Comparison of ENCODE assay signal across 2 cellular contexts in the genomic region with DNA sequence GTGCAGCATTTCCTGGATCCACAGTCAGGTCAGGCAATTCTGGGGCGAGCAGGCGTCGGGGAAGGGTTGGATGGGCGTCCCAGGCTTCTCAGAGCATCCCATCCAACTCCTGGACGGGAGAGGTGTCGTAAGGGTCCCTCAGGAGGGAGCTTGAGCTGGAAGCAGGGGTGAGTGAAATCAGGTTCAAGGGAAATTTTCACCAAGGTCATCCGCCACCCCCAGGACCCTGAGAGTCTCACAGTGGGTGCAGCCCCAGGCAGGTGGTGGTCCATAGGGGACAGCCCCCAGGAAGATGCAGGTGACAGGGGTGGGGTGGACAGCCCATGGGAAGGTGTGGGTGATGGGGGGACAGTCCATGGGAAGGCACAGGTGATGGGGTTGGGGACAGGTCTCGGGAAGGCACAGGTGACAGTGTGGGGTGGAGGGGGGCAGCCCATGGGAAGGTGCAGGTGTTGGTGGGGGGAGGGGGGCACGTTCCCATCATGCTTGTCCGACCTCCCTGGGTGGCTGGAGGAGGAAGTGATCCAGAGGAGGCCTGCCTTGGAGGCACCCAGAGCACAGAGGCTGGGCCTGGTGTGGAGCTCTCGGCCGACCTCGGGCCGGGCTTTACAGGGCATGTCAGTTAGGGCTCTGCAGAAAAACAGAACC.
A peak's percentile ranks its signal among the peaks of the same experiment; 100 is the strongest.
TF ChIP-seq lines count a peak whose summit lies in the region.

No MANE protein-coding gene starts in this region.

TF ChIP-seq in GM12891, 5 proteins besides CTCF, POLR2A, EP300 and RAD21 (continued from another document):
- TF ChIP-seq TAF1 (IDR thresholded peaks at IDR 0.05; ENCODE audit: low read depth, low read length) (no peak), POLR2AphosphoS5 (IDR thresholded peaks at IDR 0.05; ENCODE audit: low read depth, low read length) (0 out of 2 replicates have a peak, but pooled peaks have one; percentile 50)
TF ChIP-seq in GM12891: peak in this region for 1.

TF ChIP-seq in GM12878, 131 proteins besides CTCF, POLR2A, EP300 and RAD21 (continued from another document):
- TF ChIP-seq TCF3 (IDR thresholded peaks at IDR 0.05; ENCODE audit: borderline replicate concordance, insufficient read depth, low read depth, low read length) (no peak), SMAD5 (IDR thresholded peaks at IDR 0.05; ENCODE audit: low read depth) (no peak), NBN (IDR thresholded peaks at IDR 0.05) (no peak), PAX5 (IDR thresholded peaks at IDR 0.05; ENCODE audit: borderline replicate concordance, low read depth, low read length) (no peak), JUNB (IDR thresholded peaks at IDR 0.05) (no peak), WRNIP1 (IDR thresholded peaks at IDR 0.05; ENCODE audit: borderline replicate concordance, low read depth, low read length) (no peak), FOXM1 (IDR thresholded peaks at IDR 0.05; ENCODE audit: low read depth, low read length) (no peak), STAT3 (IDR thresholded peaks at IDR 0.05; ENCODE audit: low read depth, low read length) (no peak), CHD4 (IDR thresholded peaks at IDR 0.05) (no peak), IRF4 (IDR thresholded peaks at IDR 0.05; ENCODE audit: low read depth, low read length) (no peak), SUPT20H (IDR thresholded peaks at IDR 0.05; ENCODE audit: borderline replicate concordance, control insufficient read depth, low read depth, low read length) (no peak), KDM1A (IDR thresholded peaks at IDR 0.05; ENCODE audit: borderline replicate concordance) (no peak)
- TF ChIP-seq, protein P1, sequence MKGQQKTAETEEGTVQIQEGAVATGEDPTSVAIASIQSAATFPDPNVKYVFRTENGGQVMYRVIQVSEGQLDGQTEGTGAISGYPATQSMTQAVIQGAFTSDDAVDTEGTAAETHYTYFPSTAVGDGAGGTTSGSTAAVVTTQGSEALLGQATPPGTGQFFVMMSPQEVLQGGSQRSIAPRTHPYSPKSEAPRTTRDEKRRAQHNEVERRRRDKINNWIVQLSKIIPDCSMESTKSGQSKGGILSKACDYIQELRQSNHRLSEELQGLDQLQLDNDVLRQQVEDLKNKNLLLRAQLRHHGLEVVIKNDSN (IDR thresholded peaks at IDR 0.05; ENCODE audit: borderline replicate concordance, extremely low read length, insufficient read depth, low read depth, low read length) = no peak
- TF ChIP-seq, protein P2, sequence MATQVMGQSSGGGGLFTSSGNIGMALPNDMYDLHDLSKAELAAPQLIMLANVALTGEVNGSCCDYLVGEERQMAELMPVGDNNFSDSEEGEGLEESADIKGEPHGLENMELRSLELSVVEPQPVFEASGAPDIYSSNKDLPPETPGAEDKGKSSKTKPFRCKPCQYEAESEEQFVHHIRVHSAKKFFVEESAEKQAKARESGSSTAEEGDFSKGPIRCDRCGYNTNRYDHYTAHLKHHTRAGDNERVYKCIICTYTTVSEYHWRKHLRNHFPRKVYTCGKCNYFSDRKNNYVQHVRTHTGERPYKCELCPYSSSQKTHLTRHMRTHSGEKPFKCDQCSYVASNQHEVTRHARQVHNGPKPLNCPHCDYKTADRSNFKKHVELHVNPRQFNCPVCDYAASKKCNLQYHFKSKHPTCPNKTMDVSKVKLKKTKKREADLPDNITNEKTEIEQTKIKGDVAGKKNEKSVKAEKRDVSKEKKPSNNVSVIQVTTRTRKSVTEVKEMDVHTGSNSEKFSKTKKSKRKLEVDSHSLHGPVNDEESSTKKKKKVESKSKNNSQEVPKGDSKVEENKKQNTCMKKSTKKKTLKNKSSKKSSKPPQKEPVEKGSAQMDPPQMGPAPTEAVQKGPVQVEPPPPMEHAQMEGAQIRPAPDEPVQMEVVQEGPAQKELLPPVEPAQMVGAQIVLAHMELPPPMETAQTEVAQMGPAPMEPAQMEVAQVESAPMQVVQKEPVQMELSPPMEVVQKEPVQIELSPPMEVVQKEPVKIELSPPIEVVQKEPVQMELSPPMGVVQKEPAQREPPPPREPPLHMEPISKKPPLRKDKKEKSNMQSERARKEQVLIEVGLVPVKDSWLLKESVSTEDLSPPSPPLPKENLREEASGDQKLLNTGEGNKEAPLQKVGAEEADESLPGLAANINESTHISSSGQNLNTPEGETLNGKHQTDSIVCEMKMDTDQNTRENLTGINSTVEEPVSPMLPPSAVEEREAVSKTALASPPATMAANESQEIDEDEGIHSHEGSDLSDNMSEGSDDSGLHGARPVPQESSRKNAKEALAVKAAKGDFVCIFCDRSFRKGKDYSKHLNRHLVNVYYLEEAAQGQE (IDR thresholded peaks at IDR 0.05; ENCODE audit: low read depth, low read length) = no peak
